20 cellular contexts compared by ENCODE assay signal in genomic region chr5:108295588-108296368, GRCh38.
DNase-seq lines count a peak whose midpoint lies in the region; ATAC-seq and TF ChIP-seq lines count a peak whose summit lies in the region.
"Had no signal": no experiment of that assay in that cellular context is flagged by ENCODE, and none has a peak within 500 bp of the region (broad histone marks: within the 10 kb centered on the region; RNA-seq: fewer than 3 reads in every experiment).

No MANE protein-coding gene starts in this region.

- H3K4me1 Mint-ChIP-seq in WTC11, result peaks cover 6% of the 10 kb centered on the region; the same call in 1 of the 2 replicates
- H3K4me1 Mint-ChIP-seq in activated T-helper 2 cell treated with anti-CD3 and anti-CD28 coated beads, Interferon-gamma antibody, Interleukin-2, Interleukin-4, amounts not matched to agents 10 μg/mL and 5 μg/mL and 100 μg/mL, durations not matched to agents 14 hours and 24 hours and 36 hours (ENCODE audit: low read depth), result no peaks in the 10 kb centered on the region
- H3K4me1 Mint-ChIP-seq: activated CD4-positive, alpha-beta memory T cell treated with anti-CD3 and anti-CD28 coated beads, Interleukin-2, amount 10 ng/mL, durations not matched to agents 7 days and 5 days had no signal

- DNase-seq in HCEC 1CT, result peak; percentile 66
- DNase-seq in WTC11 (ENCODE audit: low spot score), result no peak
- DNase-seq in fibroblast of the aortic adventitia (ENCODE audit: low read depth), result peak; percentile 56
- DNase-seq in pulmonary artery endothelial cell (ENCODE audit: low read depth, low spot score), result peak; percentile 36
- no peak for DNase-seq in activated T-helper 2 cell treated with anti-CD3 and anti-CD28 coated beads, Interferon-gamma antibody, Interleukin-2, Interleukin-4, amounts not matched to agents 10 μg/mL and 5 μg/mL and 100 μg/mL, durations not matched to agents 14 hours and 24 hours and 36 hours (ENCODE audit: low spot score)
- DNase-seq in activated CD4-positive, alpha-beta T cell treated with anti-CD3 and anti-CD28 coated beads for 48 hours, result no peak
- DNase-seq in H4 (ENCODE audit: low spot score), result no peak
- DNase-seq: activated CD4-positive, alpha-beta memory T cell treated with anti-CD3 and anti-CD28 coated beads, Interleukin-2, amount 10 ng/mL, durations not matched to agents 7 days and 5 days; effector CD4-positive, alpha-beta T cell; heart left ventricle; KG1; left cardiac atrium; NCI-H187 treated with DMSO at 0.1 percent for 48 hours; NCI-H82; stimulated activated naive B cell treated with anti-CD40 and anti-IgM and Interleukin-4, amounts not matched to agents 10 μg/mL and 1 μg/mL and 100 μg/mL, for 72 hours had no signal

- ATAC-seq in WTC11, result no peak
- ATAC-seq in HG03571 (IDR thresholded peaks at IDR 0.05; ENCODE audit: unreplicated experiment), result no peak
- ATAC-seq: activated T-helper 17 cell treated with anti-CD3 and anti-CD28 coated beads, Interleukin-2, amount 50 U/mL, for 72 hours; heart left ventricle; natural killer cell treated with Interleukin-12 subunit alpha and Interleukin-12 subunit beta and Interleukin-15 and Interleukin-18, amount 100 ng/mL, for 72 hours; sciatic nerve; stimulated activated naive B cell treated with anti-CD40 and anti-IgM and Interleukin-4, amounts not matched to agents 10 μg/mL and 1 μg/mL and 100 μg/mL, for 72 hours had no signal

- no peaks in the 10 kb centered on the region for H3K27me3 Mint-ChIP-seq in WTC11 (ENCODE audit: low read depth)
- no peaks in the 10 kb centered on the region for H3K27me3 Mint-ChIP-seq in activated T-helper 2 cell treated with anti-CD3 and anti-CD28 coated beads, Interferon-gamma antibody, Interleukin-2, Interleukin-4, amounts not matched to agents 10 μg/mL and 5 μg/mL and 100 μg/mL, durations not matched to agents 14 hours and 24 hours and 36 hours (ENCODE audit: low read depth)
- H3K27me3 Mint-ChIP-seq: activated CD4-positive, alpha-beta memory T cell treated with anti-CD3 and anti-CD28 coated beads, Interleukin-2, amount 10 ng/mL, durations not matched to agents 7 days and 5 days; activated T-helper 17 cell treated with anti-CD3 and anti-CD28 coated beads, Interleukin-2, amount 50 U/mL, for 72 hours; natural killer cell treated with Interleukin-12 subunit alpha and Interleukin-12 subunit beta and Interleukin-15 and Interleukin-18, amount 100 ng/mL, for 72 hours; stimulated activated naive B cell treated with anti-CD40 and anti-IgM and Interleukin-4, amounts not matched to agents 10 μg/mL and 1 μg/mL and 100 μg/mL, for 72 hours had no signal

- no peak overlapping the region for H3K4me3 Mint-ChIP-seq in WTC11
- H3K4me3 Mint-ChIP-seq in activated T-helper 2 cell treated with anti-CD3 and anti-CD28 coated beads, Interferon-gamma antibody, Interleukin-2, Interleukin-4, amounts not matched to agents 10 μg/mL and 5 μg/mL and 100 μg/mL, durations not matched to agents 14 hours and 24 hours and 36 hours (ENCODE audit: low read depth), result no peak overlapping the region
- H3K4me3 Mint-ChIP-seq: activated CD4-positive, alpha-beta memory T cell treated with anti-CD3 and anti-CD28 coated beads, Interleukin-2, amount 10 ng/mL, durations not matched to agents 7 days and 5 days; activated T-helper 17 cell treated with anti-CD3 and anti-CD28 coated beads, Interleukin-2, amount 50 U/mL, for 72 hours; natural killer cell treated with Interleukin-12 subunit alpha and Interleukin-12 subunit beta and Interleukin-15 and Interleukin-18, amount 100 ng/mL, for 72 hours; stimulated activated naive B cell treated with anti-CD40 and anti-IgM and Interleukin-4, amounts not matched to agents 10 μg/mL and 1 μg/mL and 100 μg/mL, for 72 hours had no signal

- 0 out of 2 replicates have a peak, but pooled peaks cover 3% of the 10 kb centered on the region for H3K9me3 Mint-ChIP-seq in WTC11
- H3K9me3 Mint-ChIP-seq in activated T-helper 2 cell treated with anti-CD3 and anti-CD28 coated beads, Interferon-gamma antibody, Interleukin-2, Interleukin-4, amounts not matched to agents 10 μg/mL and 5 μg/mL and 100 μg/mL, durations not matched to agents 14 hours and 24 hours and 36 hours, result no peaks in the 10 kb centered on the region
- H3K9me3 Mint-ChIP-seq: activated CD4-positive, alpha-beta memory T cell treated with anti-CD3 and anti-CD28 coated beads, Interleukin-2, amount 10 ng/mL, durations not matched to agents 7 days and 5 days; activated T-helper 17 cell treated with anti-CD3 and anti-CD28 coated beads, Interleukin-2, amount 50 U/mL, for 72 hours; natural killer cell treated with Interleukin-12 subunit alpha and Interleukin-12 subunit beta and Interleukin-15 and Interleukin-18, amount 100 ng/mL, for 72 hours; stimulated activated naive B cell treated with anti-CD40 and anti-IgM and Interleukin-4, amounts not matched to agents 10 μg/mL and 1 μg/mL and 100 μg/mL, for 72 hours had no signal

- H3K4me3 ChIP-seq in fibroblast of the aortic adventitia (ENCODE audit: low read depth, low read length), result no peak overlapping the region
- H3K4me3 ChIP-seq: heart left ventricle, SJSA1 had no signal

- no peak for TF ChIP-seq CTCF in WTC11 (IDR thresholded peaks at IDR 0.05)
- TF ChIP-seq CTCF in fibroblast of the aortic adventitia (IDR thresholded peaks at IDR 0.05; ENCODE audit: insufficient read depth, low read length), result no peak

- no peaks in the 10 kb centered on the region for H3K36me3 Mint-ChIP-seq in WTC11
- no peaks in the 10 kb centered on the region for H3K36me3 Mint-ChIP-seq in activated T-helper 2 cell treated with anti-CD3 and anti-CD28 coated beads, Interferon-gamma antibody, Interleukin-2, Interleukin-4, amounts not matched to agents 10 μg/mL and 5 μg/mL and 100 μg/mL, durations not matched to agents 14 hours and 24 hours and 36 hours (ENCODE audit: low read depth)
- H3K36me3 Mint-ChIP-seq: natural killer cell treated with Interleukin-12 subunit alpha and Interleukin-12 subunit beta and Interleukin-15 and Interleukin-18, amount 100 ng/mL, for 72 hours had no signal

- peak overlapping the region; percentile 75; the same call in 1 of the 2 replicates for H3K27ac Mint-ChIP-seq in WTC11
- no peak overlapping the region for H3K27ac Mint-ChIP-seq in activated T-helper 2 cell treated with anti-CD3 and anti-CD28 coated beads, Interferon-gamma antibody, Interleukin-2, Interleukin-4, amounts not matched to agents 10 μg/mL and 5 μg/mL and 100 μg/mL, durations not matched to agents 14 hours and 24 hours and 36 hours
- H3K27ac Mint-ChIP-seq: activated CD4-positive, alpha-beta memory T cell treated with anti-CD3 and anti-CD28 coated beads, Interleukin-2, amount 10 ng/mL, durations not matched to agents 7 days and 5 days; activated T-helper 17 cell treated with anti-CD3 and anti-CD28 coated beads, Interleukin-2, amount 50 U/mL, for 72 hours; natural killer cell treated with Interleukin-12 subunit alpha and Interleukin-12 subunit beta and Interleukin-15 and Interleukin-18, amount 100 ng/mL, for 72 hours; stimulated activated naive B cell treated with anti-CD40 and anti-IgM and Interleukin-4, amounts not matched to agents 10 μg/mL and 1 μg/mL and 100 μg/mL, for 72 hours had no signal

- intact Hi-C loops in activated T-helper 2 cell treated with anti-CD3 and anti-CD28 coated beads, Interferon-gamma antibody, Interleukin-2, Interleukin-4, amounts not matched to agents 10 μg/mL and 5 μg/mL and 100 μg/mL, durations not matched to agents 14 hours and 24 hours and 36 hours (cut with micrococcal nuclease), result no loop called here

- CTCF ChIA-PET in WTC11 (lab: Charles Lee), result interaction anchor here (2.1 kb wide), 1 partner anchor 35 kb away, joined by 12 read pairs; no protein-coding TSS in a partner anchor

- POLR2A ChIA-PET in WTC11 (lab: Charles Lee), result no interaction called here

TF ChIP-seq in WTC11, 78 proteins besides CTCF, POLR2A, EP300 and RAD21:
- no peak for TF ChIP-seq ZNF121 (CRISPR knock-in tag; IDR thresholded peaks at IDR 0.05)
- no peak for TF ChIP-seq NR2C2 (CRISPR knock-in tag; IDR thresholded peaks at IDR 0.05)

Comparison
In these comparisons a context has a peak if more than half of its experiments do, and no peak if none do; other contexts are left out.
1. DNase-seq: peak in HCEC 1CT (single experiment), fibroblast of the aortic adventitia (single experiment) and pulmonary artery endothelial cell (single experiment); none in WTC11 (single experiment), activated T-helper 2 cell treated with anti-CD3 and anti-CD28 coated beads, Interferon-gamma antibody, Interleukin-2, Interleukin-4, amounts not matched to agents 10 μg/mL and 5 μg/mL and 100 μg/mL, durations not matched to agents 14 hours and 24 hours and 36 hours (single experiment), activated CD4-positive, alpha-beta T cell treated with anti-CD3 and anti-CD28 coated beads for 48 hours (single experiment) and H4 (single experiment).